In genomic region chr5:38468978-38469706, GRCh38 we compare ENCODE assay signal across 12 cellular contexts.
DNase-seq lines count a peak whose midpoint lies in the region; ATAC-seq and TF ChIP-seq lines count a peak whose summit lies in the region.
"Had no signal": no experiment of that assay in that cellular context is flagged by ENCODE, and none has a peak within 500 bp of the region (broad histone marks: within the 10 kb centered on the region; RNA-seq: fewer than 3 reads in every experiment).

No MANE protein-coding gene starts in this region.

- H3K9me3 ChIP-seq in mammary epithelial cell (replicated peaks; ENCODE audit: insufficient read depth, low read length) (no peaks in the 10 kb centered on the region), heart left ventricle (no peaks in the 10 kb centered on the region), ovary (no peaks in the 10 kb centered on the region)

- peaks cover 21% of the 10 kb centered on the region for H3K4me1 Mint-ChIP-seq in MCF 10A (ENCODE audit: insufficient read depth, unreplicated experiment)
- H3K4me1 Mint-ChIP-seq: activated naive CD8-positive, alpha-beta T cell treated with anti-CD3 and anti-CD28 coated beads for 36 hours; naive B cell had no signal

- H3K27me3 Mint-ChIP-seq in MCF 10A (ENCODE audit: insufficient read depth, unreplicated experiment), result no peaks in the 10 kb centered on the region

- no peak overlapping the region for H3K4me3 Mint-ChIP-seq in MCF 10A (ENCODE audit: unreplicated experiment)
- H3K4me3 Mint-ChIP-seq: activated naive CD8-positive, alpha-beta T cell treated with anti-CD3 and anti-CD28 coated beads for 36 hours; naive B cell had no signal

- CTCF ChIA-PET in MCF 10A (lab: Yijun Ruan, JAX), result interaction anchor here (0.6 to 3.1 kb wide), 6 partner anchors 9 to 453 kb away, joined by 3 to 16 read pairs (median 3); no protein-coding TSS in a partner anchor
- CTCF ChIA-PET in mammary epithelial cell (lab: Charles Lee; ENCODE audit: low non-redundant PET), result no interaction called here

- H3K79me2 ChIP-seq in mammary epithelial cell (ENCODE audit: insufficient read depth, low read length), result no peaks in the 10 kb centered on the region

- ATAC-seq in heart left ventricle (peak; percentile 5 to 35 (median 24)), GM21723 (IDR thresholded peaks at IDR 0.05; ENCODE audit: unreplicated experiment) (no peak), GM18870 (IDR thresholded peaks at IDR 0.05; ENCODE audit: unreplicated experiment) (no peak)

- 69% methylated on average over 14 of the region's 18 CpGs for WGBS in mammary epithelial cell (ENCODE audit: low coverage, missing lambda C conversion rate)
- 60 to 65% (median 64%) methylated on average over 18 of the region's 18 CpGs for WGBS in heart left ventricle, 4 donors
- 14 to 26% (median 18%) methylated on average over 18 of the region's 18 CpGs for whole genome bisulfite sequencing in ovary, 3 donors

- H3K4me3 ChIP-seq in mammary epithelial cell (replicated peaks in 1 of 3; ENCODE audit: insufficient read depth in 1 of 3, low read depth in 2 of 3, low read length in 3 of 3) (no peak overlapping the region), heart left ventricle (peak overlapping the region in 4 of 12 donors; percentile 7 to 21 (median 12)), ovary (no peak overlapping the region)

- H3K36me3 ChIP-seq in mammary epithelial cell (ENCODE audit: insufficient read depth, low read length) (no peaks in the 10 kb centered on the region), heart left ventricle (no peaks in the 10 kb centered on the region), ovary (no peaks in the 10 kb centered on the region)

- H3K27ac ChIP-seq in mammary epithelial cell (ENCODE audit: insufficient read depth, low read depth, low read length) (no peak overlapping the region), heart left ventricle (peak overlapping the region; percentile 62 to 88 (median 79)), ovary (peak overlapping the region; percentile 86 to 94)

- no peaks in the 10 kb centered on the region for H3K27me3 ChIP-seq in mammary epithelial cell (ENCODE audit: insufficient read depth, low read length)
- peaks cover 0 to 47% (median 0%) of the 10 kb centered on the region in 9 donors for H3K27me3 ChIP-seq in heart left ventricle
- H3K27me3 ChIP-seq in ovary, result no peaks in the 10 kb centered on the region

- dilution Hi-C loops in mammary epithelial cell (cut with HindIII; ENCODE audit: low sequenced_read_pairs), result no loop called here

- H3K4me1 ChIP-seq in mammary epithelial cell (ENCODE audit: insufficient read depth, low read length) (peaks cover 50% of the 10 kb centered on the region), heart left ventricle (peaks cover 11 to 75% (median 56%) of the 10 kb centered on the region in 12 donors), ovary (ENCODE audit: insufficient read depth) (peaks cover 41% of the 10 kb centered on the region)

- BruUV-seq in MCF 10A (replicated peaks; lab: Mats Ljungman, UMichigan), result no TSS peak
- no TSS peak for BruUV-seq in mammary epithelial cell (replicated peaks; lab: Mats Ljungman, UMichigan)

- no peaks in the 10 kb centered on the region for H3K9me3 Mint-ChIP-seq in MCF 10A (ENCODE audit: unreplicated experiment)
- H3K9me3 Mint-ChIP-seq: activated naive CD8-positive, alpha-beta T cell treated with anti-CD3 and anti-CD28 coated beads for 36 hours had no signal

- intact Hi-C loops in MCF 10A (cut with micrococcal nuclease) (no loop called here), mammary epithelial cell (cut with micrococcal nuclease) (no loop called here), heart left ventricle (cut with DNase I) (loop anchor here in 1 of 10 donors (2.0 kb wide), 1 partner anchor 86 kb away; no protein-coding TSS in a partner anchor), ovary (cut with DNase I) (loop anchor here in 1 of 4 donors (10.0 kb wide), 1 partner anchor 86 kb away; the partner anchor contains the start of gene LIFR)

- TF ChIP-seq CTCF in MCF 10A (IDR thresholded peaks at IDR 0.05; ENCODE audit: unreplicated experiment) (no peak), mammary epithelial cell (conservative IDR thresholded peaks at IDR 0.05 in 1 of 2, IDR thresholded peaks at IDR 0.05 in 1 of 2; ENCODE audit: extremely low read depth in 1 of 2, insufficient read depth in 1 of 2, low read depth in 1 of 2, low read length in 2 of 2) (no peak), heart left ventricle (IDR thresholded peaks at IDR 0.05) (no peak), ovary (IDR thresholded peaks at IDR 0.05) (no peak)

- peak overlapping the region; percentile 75 for H3K27ac Mint-ChIP-seq in MCF 10A (ENCODE audit: low read depth, unreplicated experiment)
- H3K27ac Mint-ChIP-seq: activated naive CD8-positive, alpha-beta T cell treated with anti-CD3 and anti-CD28 coated beads for 36 hours; naive B cell had no signal

- H2AFZ ChIP-seq in mammary epithelial cell (ENCODE audit: low read depth, low read length), result no peak overlapping the region

- peak; percentile 98 for TF ChIP-seq EP300 in ovary (IDR thresholded peaks at IDR 0.05)

- H3K9ac ChIP-seq in mammary epithelial cell (ENCODE audit: insufficient read depth, low read length), result no peak overlapping the region

- H3K4me2 ChIP-seq in mammary epithelial cell (ENCODE audit: insufficient read depth, low read depth, low read length), result no peak overlapping the region

- in situ Hi-C loops in mammary epithelial cell (cut with MboI; ENCODE audit: low sequenced_read_pairs in 2 of 2), result no loop called here

- DNase-seq in MCF 10A (ENCODE audit: unreplicated experiment) (no peak), mammary epithelial cell (no peak), heart left ventricle (peak; percentile 62 to 87 (median 83)), ovary (peak; percentile 55 to 80 (median 65)), NCI-H510A (lab: John Stamatoyannopoulos, UW) (no peak), Kasumi-1 (lab: John Stamatoyannopoulos, UW) (no peak)
- DNase-seq: activated naive CD8-positive, alpha-beta T cell treated with anti-CD3 and anti-CD28 coated beads for 36 hours; GDM1; naive B cell; SHP77 treated with DMSO at 0.1 percent for 48 hours had no signal

- no peaks in the 10 kb centered on the region for H3K36me3 Mint-ChIP-seq in MCF 10A (ENCODE audit: insufficient read depth, unreplicated experiment)
- H3K36me3 Mint-ChIP-seq: activated naive CD8-positive, alpha-beta T cell treated with anti-CD3 and anti-CD28 coated beads for 36 hours; naive B cell had no signal

- TF ChIP-seq POLR2A in heart left ventricle (IDR thresholded peaks at IDR 0.05) (no peak), ovary (IDR thresholded peaks at IDR 0.05) (no peak)

- POLR2A ChIA-PET in MCF 10A (lab: Yijun Ruan, JAX), result interaction anchor here (1.0 to 2.2 kb wide), 3 partner anchors 23 to 57 kb away, joined by 3 to 13 read pairs (median 4); no protein-coding TSS in a partner anchor

- H4K20me1 ChIP-seq in mammary epithelial cell (ENCODE audit: insufficient read depth, low read length), result no peaks in the 10 kb centered on the region

Comparison
In these comparisons a context has a peak if more than half of its experiments do, and no peak if none do; other contexts are left out.
1. DNase-seq: peak in heart left ventricle (5 of 5) and ovary (5 of 5); none in MCF 10A (single experiment), mammary epithelial cell (single experiment), NCI-H510A (single experiment) and Kasumi-1 (0 of 2).
2. ATAC-seq: peak in heart left ventricle (4 of 4); none in GM21723 (single experiment) and GM18870 (single experiment).